ENCODE assay signal across 12 cellular contexts in genomic region chr15:64122444-64122843, GRCh38. TPM values are rescaled to one million over a fixed set of nuclear protein-coding genes. Genes with fewer than 3 reads are reported as not detected.
DNase-seq lines count a peak whose midpoint lies in the region; ATAC-seq and TF ChIP-seq lines count a peak whose summit lies in the region.
"Had no signal": no experiment of that assay in that cellular context is flagged by ENCODE, and none has a peak within 500 bp of the region (broad histone marks: within the 10 kb centered on the region; RNA-seq: fewer than 3 reads in every experiment).

No MANE protein-coding gene starts in this region.

- TF ChIP-seq RAD21 in HCT116 (IDR thresholded peaks at IDR 0.05; ENCODE audit: low read depth), result no peak

- no peak overlapping the region for H2AFZ ChIP-seq in HCT116 (ENCODE audit: low read depth, low read length, poor library complexity, severe bottlenecking)

- no peaks in the 10 kb centered on the region for H4K20me1 ChIP-seq in HCT116 (ENCODE audit: insufficient read depth)

- RAD21 ChIA-PET in HCT116 (lab: Charles Lee; ENCODE audit: low non-redundant PET in 1 of 2, low total read pairs in 2 of 2, uncharacterized antibody in 2 of 2, unreplicated experiment in 2 of 2), result no interaction called here

- intact Hi-C loops in HCT116 (cut with micrococcal nuclease) (no loop called here), thyroid gland (cut with DNase I) (no loop called here)

- no peaks in the 10 kb centered on the region for H3K9me2 ChIP-seq in HCT116 (ENCODE audit: insufficient read depth)

- H3K36me3 ChIP-seq in HCT116 (ENCODE audit: control insufficient read depth in 1 of 2, insufficient read depth in 2 of 2, low read length in 2 of 2), result peaks cover 22 to 46% of the 10 kb centered on the region in 2 experiments; a peak in 3 of 4 replicates
- peaks cover 88% of the 10 kb centered on the region for H3K36me3 ChIP-seq in mesodermal cell (ENCODE audit: control insufficient read depth, insufficient read depth, low read length)
- peaks cover 22 to 52% of the 10 kb centered on the region in 2 donors for H3K36me3 ChIP-seq in thyroid gland

- H3K4me1 ChIP-seq in HCT116 (ENCODE audit: control insufficient read depth in 1 of 2, insufficient read depth in 2 of 2, low read length in 2 of 2) (no peaks in the 10 kb centered on the region), mesodermal cell (ENCODE audit: control insufficient read depth, insufficient read depth, low read length, poor library complexity, severe bottlenecking) (no peaks in the 10 kb centered on the region), thyroid gland (peaks cover 24 to 26% of the 10 kb centered on the region in 2 donors)
- H3K4me1 ChIP-seq: A549 had no signal

- H3K27ac ChIP-seq in HCT116 (ENCODE audit: low read depth, low read length) (no peak overlapping the region), cingulate gyrus (ENCODE audit: low read depth, low read length) (peak overlapping the region; percentile 98), mesodermal cell (ENCODE audit: low read depth, low read length, severe bottlenecking) (peak overlapping the region; percentile 36), thyroid gland (peak overlapping the region; percentile 43 to 61 (median 60))
- H3K27ac ChIP-seq: A549 had no signal

- no peak for TF ChIP-seq CTCF in HCT116 (IDR thresholded peaks at IDR 0.05 in 2 of 3, conservative IDR thresholded peaks at IDR 0.05 in 1 of 3; ENCODE audit: borderline replicate concordance in 1 of 3, insufficient read depth in 1 of 3, low read depth in 2 of 3, low read length in 2 of 3)
- TF ChIP-seq CTCF in thyroid gland (IDR thresholded peaks at IDR 0.05), result no peak

- H3K79me2 ChIP-seq in HCT116 (ENCODE audit: insufficient read depth, low read length), result no peaks in the 10 kb centered on the region

- TF ChIP-seq POLR2A in HCT116 (IDR thresholded peaks at IDR 0.05; ENCODE audit: borderline replicate concordance, extremely low read depth, insufficient read depth, insufficient read length), result no peak
- no peak for TF ChIP-seq POLR2A in thyroid gland (IDR thresholded peaks at IDR 0.05)

- no peaks in the 10 kb centered on the region for H3K9me3 ChIP-seq in HCT116 (ENCODE audit: control insufficient read depth in 1 of 2, insufficient read depth in 1 of 2, low read depth in 1 of 2, low read length in 2 of 2)
- H3K9me3 ChIP-seq in mesodermal cell (ENCODE audit: control insufficient read depth, low read length), result no peaks in the 10 kb centered on the region
- no peaks in the 10 kb centered on the region for H3K9me3 ChIP-seq in thyroid gland
- H3K9me3 ChIP-seq: A549 had no signal

- ATAC-seq in HCT116 (no peak), GM21447 (IDR thresholded peaks at IDR 0.05; ENCODE audit: unreplicated experiment) (no peak)
- ATAC-seq: A549; CD8-positive, alpha-beta T cell had no signal

- no peaks in the 10 kb centered on the region for H3K27me3 ChIP-seq in HCT116 (ENCODE audit: insufficient read depth, low read length)
- no peaks in the 10 kb centered on the region for H3K27me3 ChIP-seq in thyroid gland

- H3K9ac ChIP-seq in HCT116 (ENCODE audit: low read length), result no peak overlapping the region

- no CpG with 5 or more reads among the region's 1 CpG for WGBS in mesodermal cell (ENCODE audit: insufficient coverage in 2 of 2), 2 experiments
- 80 to 92% methylated on average over 1 of the region's 1 CpG for WGBS in thyroid gland, 2 donors

- POLR2A ChIA-PET in HCT116 (lab: Charles Lee), result no interaction called here

- CTCF ChIA-PET in HCT116 (lab: Charles Lee), result no interaction called here

- DNase-seq in HCT116 (ENCODE audit: low read depth, low spot score) (no peak), thyroid gland (no peak)
- DNase-seq in activated CD4-positive, alpha-beta T cell treated with anti-CD3 and anti-CD28 coated beads for 48 hours, result no peak
- DNase-seq in stimulated activated CD4-positive, alpha-beta T cell treated with anti-CD3 and anti-CD28 coated beads, Interleukin-2, amount 100 ng/mL, for 24 hours, result no peak
- DNase-seq: CD8-positive, alpha-beta T cell; DMS53; GF-D8; HCEC 1CT had no signal

- no peak overlapping the region for H3K4me2 ChIP-seq in HCT116 (ENCODE audit: low read length)
- H3K4me2 ChIP-seq: A549 had no signal

- no peak overlapping the region for H3K4me3 ChIP-seq in HCT116 (replicated peaks in 1 of 2; ENCODE audit: low read depth in 1 of 2, low read length in 2 of 2)
- no peak overlapping the region for H3K4me3 ChIP-seq in mesodermal cell (ENCODE audit: extremely low read depth, insufficient read depth, low read length, poor library complexity, severe bottlenecking)
- H3K4me3 ChIP-seq in thyroid gland (replicated peaks in 1 of 3), result no peak overlapping the region
- H3K4me3 ChIP-seq: A549 had no signal

- BruUV-seq in HCT116 (replicated peaks; lab: Mats Ljungman, UMichigan), result TSS peak; percentile 9

TF ChIP-seq in HCT116, 20 proteins besides CTCF, POLR2A, EP300 and RAD21:
- no peak for TF ChIP-seq YY1 (IDR thresholded peaks at IDR 0.05; ENCODE audit: extremely low read depth, insufficient replicate concordance, low read depth, low read length)
- no peak for TF ChIP-seq EZH2 (IDR thresholded peaks at IDR 0.05)
- no peak for TF ChIP-seq ELF1 (IDR thresholded peaks at IDR 0.05; ENCODE audit: borderline replicate concordance, low read depth)
- TF ChIP-seq ZNF274 (IDR thresholded peaks at IDR 0.05; ENCODE audit: low read depth, low read length), result no peak
- no peak for TF ChIP-seq ZBTB33 (IDR thresholded peaks at IDR 0.05; ENCODE audit: extremely low read depth, insufficient replicate concordance, low read length)
- no peak for TF ChIP-seq SP1 (IDR thresholded peaks at IDR 0.05; ENCODE audit: low read depth)
- TF ChIP-seq REST (IDR thresholded peaks at IDR 0.05; ENCODE audit: low read depth), result no peak
- TF ChIP-seq MAX (IDR thresholded peaks at IDR 0.05), result no peak
- TF ChIP-seq FOSL1 (IDR thresholded peaks at IDR 0.05; ENCODE audit: low read depth), result no peak
- TF ChIP-seq ZFX (IDR thresholded peaks at IDR 0.05), result no peak
- TF ChIP-seq CEBPB (IDR thresholded peaks at IDR 0.05; ENCODE audit: low read depth), result no peak
- no peak for TF ChIP-seq POLR2AphosphoS5 (IDR thresholded peaks at IDR 0.05; ENCODE audit: low read depth, low read length)
- TF ChIP-seq CBX3 (IDR thresholded peaks at IDR 0.05; ENCODE audit: low read depth), result no peak

RNA-seq across cellular contexts. Expression of gene SNX1, which starts 26.7 kb away (rescaled TPM):
- total RNA-seq in HCT116 (2021; ENCODE audit: unreplicated experiment) (91.9 TPM), thyroid gland (100 to 1,000 TPM; 184 to 348 (median 211) TPM)
- polyA plus RNA-seq in HCT116 (2012), result 43.7 and 53.9 TPM in 2 replicates
- polyA plus RNA-seq in mesodermal cell (2013, experiment 1 of 2), result 70.6 TPM
- 67.6 TPM for polyA plus RNA-seq in mesodermal cell (2013, experiment 2 of 2)

RNA-seq across cellular contexts. Expression of gene CIAO2A, which starts 28.8 kb away (rescaled TPM):
- 69.3 TPM for total RNA-seq in HCT116 (2021; ENCODE audit: unreplicated experiment)
- polyA plus RNA-seq in HCT116 (2012), result 21.0 and 37.8 TPM in 2 replicates
- polyA plus RNA-seq in mesodermal cell (2013, experiment 1 of 2), result 87.8 TPM
- 88.5 TPM for polyA plus RNA-seq in mesodermal cell (2013, experiment 2 of 2)
- 100 to 1,000 TPM; 104 to 144 (median 129) TPM for total RNA-seq in thyroid gland

RNA-seq across cellular contexts. Expression of gene SNX22, which starts 29.1 kb away (rescaled TPM):
- 6.3 TPM for total RNA-seq in HCT116 (2021; ENCODE audit: unreplicated experiment)
- 3.3 and 4.0 TPM in 2 replicates for polyA plus RNA-seq in HCT116 (2012)
- polyA plus RNA-seq in mesodermal cell (2013, experiment 1 of 2), result not detected
- polyA plus RNA-seq in mesodermal cell (2013, experiment 2 of 2), result 0.15 TPM
- 100 to 1,000 TPM; 102 to 241 (median 123) TPM for total RNA-seq in thyroid gland

RNA-seq across cellular contexts. Expression of gene PPIB, which starts 40.4 kb away (rescaled TPM):
- total RNA-seq in HCT116 (2021; ENCODE audit: unreplicated experiment) (453 TPM), thyroid gland (1,000 to 10,000 TPM; 1,046 to 3,819 (median 1,394) TPM)
- polyA plus RNA-seq in HCT116 (2012), result 608 and 683 TPM in 2 replicates
- polyA plus RNA-seq in mesodermal cell (2013, experiment 1 of 2), result 944 TPM
- 855 TPM for polyA plus RNA-seq in mesodermal cell (2013, experiment 2 of 2)

Comparison
In these comparisons a context has a peak if more than half of its experiments do, and no peak if none do; other contexts are left out.
1. RNA of gene SNX22, which starts 29.1 kb away (total RNA-seq): 102 to 241 TPM in thyroid gland; 6.3 TPM in HCT116 (single experiment); every median in the first group is over 10 times any median in the second.